ENCODE assay signal across 1 cellular context in the genomic region with DNA sequence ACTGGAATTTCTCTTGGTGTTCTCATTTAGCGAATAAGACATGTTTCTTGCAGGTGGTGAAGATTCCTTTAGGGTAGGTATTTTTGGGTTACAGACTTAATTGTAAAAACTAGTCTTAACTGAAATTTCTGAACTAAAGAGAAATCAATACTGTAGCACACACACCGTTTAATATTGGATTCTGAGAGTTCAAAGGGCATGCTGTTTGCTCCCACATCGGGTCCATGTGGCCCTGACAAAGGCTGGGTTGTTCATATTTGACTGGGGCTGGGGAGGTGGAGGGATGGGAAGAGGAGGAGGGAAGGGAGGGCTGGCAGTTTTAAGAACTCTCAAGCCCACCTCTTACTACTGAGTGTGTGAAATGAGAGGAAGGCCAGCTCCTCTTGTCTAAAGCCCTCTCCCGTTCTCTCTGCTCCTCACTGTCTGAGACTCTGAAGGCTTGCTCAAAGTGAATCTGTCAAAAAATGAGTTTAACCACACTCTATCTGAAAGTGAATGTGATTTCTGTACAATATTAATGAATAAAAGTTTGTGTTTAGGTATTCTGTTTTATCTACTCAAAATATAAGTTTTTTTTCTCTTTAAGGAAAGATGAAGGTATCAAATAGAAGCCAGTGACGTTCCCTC.
TF ChIP-seq lines count a peak whose summit lies in the region.

No MANE protein-coding gene starts in this region.

TF ChIP-seq in HepG2, 621 proteins besides CTCF, POLR2A, EP300 and RAD21:
- TF ChIP-seq ZNF510 (CRISPR knock-in tag; IDR thresholded peaks at IDR 0.05; ENCODE audit: low read depth) (0 out of 2 replicates have a peak, but pooled peaks have one; percentile 29), ZNF777 (CRISPR knock-in tag; IDR thresholded peaks at IDR 0.05) (no peak), HNRNPUL1 (IDR thresholded peaks at IDR 0.05; ENCODE audit: low read depth, low read length) (no peak), SAP130 (CRISPR knock-in tag; IDR thresholded peaks at IDR 0.05; ENCODE audit: low read depth) (0 out of 2 replicates have a peak, but pooled peaks have one; percentile 18), HNF4G (IDR thresholded peaks at IDR 0.05; ENCODE audit: borderline replicate concordance, low read depth, low read length) (peak; percentile 63), HNF4G (CRISPR knock-in tag; IDR thresholded peaks at IDR 0.05; ENCODE audit: borderline replicate concordance, low read depth) (no peak), GATAD2A (CRISPR knock-in tag; IDR thresholded peaks at IDR 0.05) (peak; percentile 35; the same call in 1 of the 2 replicates), SP1 (IDR thresholded peaks at IDR 0.05) (no peak), SP1 (CRISPR knock-in tag; IDR thresholded peaks at IDR 0.05) (no peak), ZNF678 (CRISPR knock-in tag; IDR thresholded peaks at IDR 0.05) (0 out of 2 replicates have a peak, but pooled peaks have one; percentile 36), ONECUT2 (CRISPR knock-in tag; IDR thresholded peaks at IDR 0.05) (peak; percentile 84), SOX13 (IDR thresholded peaks at IDR 0.05) (no peak), SOX13 (CRISPR knock-in tag; conservative IDR thresholded peaks at IDR 0.05 in 1 of 2, IDR thresholded peaks at IDR 0.05 in 1 of 2) (0 out of 4 replicates have a peak, but pooled peaks of 1 of the 2 experiments have one; percentile 14), NR2C2 (CRISPR knock-in tag; IDR thresholded peaks at IDR 0.05; ENCODE audit: borderline replicate concordance) (peak; percentile 59), ZNF562 (CRISPR knock-in tag; IDR thresholded peaks at IDR 0.05; ENCODE audit: borderline replicate concordance) (no peak), HNF4A (CRISPR knock-in tag; IDR thresholded peaks at IDR 0.05) (peak; percentile 63), ATF1 (CRISPR knock-in tag; IDR thresholded peaks at IDR 0.05) (0 out of 2 replicates have a peak, but pooled peaks have one; percentile 22), FOXA3 (CRISPR knock-in tag; IDR thresholded peaks at IDR 0.05) (0 out of 2 replicates have a peak, but pooled peaks have one; percentile 9), RBM22 (optimal IDR thresholded peaks at IDR 0.05; ENCODE audit: low read length) (no peak), ZNF746 (CRISPR knock-in tag; IDR thresholded peaks at IDR 0.05) (no peak), ZNF263 (CRISPR knock-in tag; IDR thresholded peaks at IDR 0.05) (no peak), NR2F6 (IDR thresholded peaks at IDR 0.05) (no peak), NR2F6 (CRISPR knock-in tag; IDR thresholded peaks at IDR 0.05) (peak; percentile 26; the same call in 1 of the 2 replicates), ZNF563 (CRISPR knock-in tag; IDR thresholded peaks at IDR 0.05) (no peak), KAT2B (IDR thresholded peaks at IDR 0.05; ENCODE audit: borderline replicate concordance, low read depth, low read length) (peak; percentile 37; the same call in 1 of the 2 replicates), ZNF607 (CRISPR knock-in tag; IDR thresholded peaks at IDR 0.05; ENCODE audit: borderline replicate concordance) (no peak), HNRNPLL (IDR thresholded peaks at IDR 0.05; ENCODE audit: low read depth, low read length, poor library complexity, severe bottlenecking) (no peak), SALL1 (CRISPR knock-in tag; IDR thresholded peaks at IDR 0.05) (peak; percentile 45)
- TF ChIP-seq, protein P1, sequence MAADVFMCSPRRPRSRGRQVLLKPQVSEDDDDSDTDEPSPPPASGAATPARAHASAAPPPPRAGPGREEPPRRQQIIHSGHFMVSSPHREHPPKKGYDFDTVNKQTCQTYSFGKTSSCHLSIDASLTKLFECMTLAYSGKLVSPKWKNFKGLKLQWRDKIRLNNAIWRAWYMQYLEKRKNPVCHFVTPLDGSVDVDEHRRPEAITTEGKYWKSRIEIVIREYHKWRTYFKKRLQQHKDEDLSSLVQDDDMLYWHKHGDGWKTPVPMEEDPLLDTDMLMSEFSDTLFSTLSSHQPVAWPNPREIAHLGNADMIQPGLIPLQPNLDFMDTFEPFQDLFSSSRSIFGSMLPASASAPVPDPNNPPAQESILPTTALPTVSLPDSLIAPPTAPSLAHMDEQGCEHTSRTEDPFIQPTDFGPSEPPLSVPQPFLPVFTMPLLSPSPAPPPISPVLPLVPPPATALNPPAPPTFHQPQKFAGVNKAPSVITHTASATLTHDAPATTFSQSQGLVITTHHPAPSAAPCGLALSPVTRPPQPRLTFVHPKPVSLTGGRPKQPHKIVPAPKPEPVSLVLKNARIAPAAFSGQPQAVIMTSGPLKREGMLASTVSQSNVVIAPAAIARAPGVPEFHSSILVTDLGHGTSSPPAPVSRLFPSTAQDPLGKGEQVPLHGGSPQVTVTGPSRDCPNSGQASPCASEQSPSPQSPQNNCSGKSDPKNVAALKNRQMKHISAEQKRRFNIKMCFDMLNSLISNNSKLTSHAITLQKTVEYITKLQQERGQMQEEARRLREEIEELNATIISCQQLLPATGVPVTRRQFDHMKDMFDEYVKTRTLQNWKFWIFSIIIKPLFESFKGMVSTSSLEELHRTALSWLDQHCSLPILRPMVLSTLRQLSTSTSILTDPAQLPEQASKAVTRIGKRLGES (CRISPR knock-in tag; IDR thresholded peaks at IDR 0.05; ENCODE audit: borderline replicate concordance), result no peak
- TF ChIP-seq, protein P2, sequence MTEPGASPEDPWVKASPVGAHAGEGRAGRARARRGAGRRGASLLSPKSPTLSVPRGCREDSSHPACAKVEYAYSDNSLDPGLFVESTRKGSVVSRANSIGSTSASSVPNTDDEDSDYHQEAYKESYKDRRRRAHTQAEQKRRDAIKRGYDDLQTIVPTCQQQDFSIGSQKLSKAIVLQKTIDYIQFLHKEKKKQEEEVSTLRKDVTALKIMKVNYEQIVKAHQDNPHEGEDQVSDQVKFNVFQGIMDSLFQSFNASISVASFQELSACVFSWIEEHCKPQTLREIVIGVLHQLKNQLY (CRISPR knock-in tag; IDR thresholded peaks at IDR 0.05), result peak; percentile 50; the same call in 1 of the 2 replicates
- TF ChIP-seq, protein P3, sequence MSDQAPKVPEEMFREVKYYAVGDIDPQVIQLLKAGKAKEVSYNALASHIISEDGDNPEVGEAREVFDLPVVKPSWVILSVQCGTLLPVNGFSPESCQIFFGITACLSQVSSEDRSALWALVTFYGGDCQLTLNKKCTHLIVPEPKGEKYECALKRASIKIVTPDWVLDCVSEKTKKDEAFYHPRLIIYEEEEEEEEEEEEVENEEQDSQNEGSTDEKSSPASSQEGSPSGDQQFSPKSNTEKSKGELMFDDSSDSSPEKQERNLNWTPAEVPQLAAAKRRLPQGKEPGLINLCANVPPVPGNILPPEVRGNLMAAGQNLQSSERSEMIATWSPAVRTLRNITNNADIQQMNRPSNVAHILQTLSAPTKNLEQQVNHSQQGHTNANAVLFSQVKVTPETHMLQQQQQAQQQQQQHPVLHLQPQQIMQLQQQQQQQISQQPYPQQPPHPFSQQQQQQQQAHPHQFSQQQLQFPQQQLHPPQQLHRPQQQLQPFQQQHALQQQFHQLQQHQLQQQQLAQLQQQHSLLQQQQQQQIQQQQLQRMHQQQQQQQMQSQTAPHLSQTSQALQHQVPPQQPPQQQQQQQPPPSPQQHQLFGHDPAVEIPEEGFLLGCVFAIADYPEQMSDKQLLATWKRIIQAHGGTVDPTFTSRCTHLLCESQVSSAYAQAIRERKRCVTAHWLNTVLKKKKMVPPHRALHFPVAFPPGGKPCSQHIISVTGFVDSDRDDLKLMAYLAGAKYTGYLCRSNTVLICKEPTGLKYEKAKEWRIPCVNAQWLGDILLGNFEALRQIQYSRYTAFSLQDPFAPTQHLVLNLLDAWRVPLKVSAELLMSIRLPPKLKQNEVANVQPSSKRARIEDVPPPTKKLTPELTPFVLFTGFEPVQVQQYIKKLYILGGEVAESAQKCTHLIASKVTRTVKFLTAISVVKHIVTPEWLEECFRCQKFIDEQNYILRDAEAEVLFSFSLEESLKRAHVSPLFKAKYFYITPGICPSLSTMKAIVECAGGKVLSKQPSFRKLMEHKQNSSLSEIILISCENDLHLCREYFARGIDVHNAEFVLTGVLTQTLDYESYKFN (CRISPR knock-in tag; conservative IDR thresholded peaks at IDR 0.05), result peak; percentile 76
- TF ChIP-seq, protein P4, sequence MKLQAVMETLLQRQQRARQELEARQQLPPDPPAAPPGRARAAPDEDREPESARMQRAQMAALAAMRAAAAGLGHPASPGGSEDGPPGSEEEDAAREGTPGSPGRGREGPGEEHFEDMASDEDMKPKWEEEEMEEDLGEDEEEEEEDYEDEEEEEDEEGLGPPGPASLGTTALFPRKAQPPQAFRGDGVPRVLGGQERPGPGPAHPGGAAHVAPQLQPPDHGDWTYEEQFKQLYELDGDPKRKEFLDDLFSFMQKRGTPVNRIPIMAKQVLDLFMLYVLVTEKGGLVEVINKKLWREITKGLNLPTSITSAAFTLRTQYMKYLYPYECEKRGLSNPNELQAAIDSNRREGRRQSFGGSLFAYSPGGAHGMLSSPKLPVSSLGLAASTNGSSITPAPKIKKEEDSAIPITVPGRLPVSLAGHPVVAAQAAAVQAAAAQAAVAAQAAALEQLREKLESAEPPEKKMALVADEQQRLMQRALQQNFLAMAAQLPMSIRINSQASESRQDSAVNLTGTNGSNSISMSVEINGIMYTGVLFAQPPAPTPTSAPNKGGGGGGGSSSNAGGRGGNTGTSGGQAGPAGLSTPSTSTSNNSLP (IDR thresholded peaks at IDR 0.05; ENCODE audit: low read depth, low read length), result 0 out of 2 replicates have a peak, but pooled peaks have one; percentile 20
- TF ChIP-seq, protein P5, sequence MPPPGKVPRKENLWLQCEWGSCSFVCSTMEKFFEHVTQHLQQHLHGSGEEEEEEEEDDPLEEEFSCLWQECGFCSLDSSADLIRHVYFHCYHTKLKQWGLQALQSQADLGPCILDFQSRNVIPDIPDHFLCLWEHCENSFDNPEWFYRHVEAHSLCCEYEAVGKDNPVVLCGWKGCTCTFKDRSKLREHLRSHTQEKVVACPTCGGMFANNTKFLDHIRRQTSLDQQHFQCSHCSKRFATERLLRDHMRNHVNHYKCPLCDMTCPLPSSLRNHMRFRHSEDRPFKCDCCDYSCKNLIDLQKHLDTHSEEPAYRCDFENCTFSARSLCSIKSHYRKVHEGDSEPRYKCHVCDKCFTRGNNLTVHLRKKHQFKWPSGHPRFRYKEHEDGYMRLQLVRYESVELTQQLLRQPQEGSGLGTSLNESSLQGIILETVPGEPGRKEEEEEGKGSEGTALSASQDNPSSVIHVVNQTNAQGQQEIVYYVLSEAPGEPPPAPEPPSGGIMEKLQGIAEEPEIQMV (CRISPR knock-in tag; IDR thresholded peaks at IDR 0.05; ENCODE audit: low read depth), result no peak
- TF ChIP-seq, protein P6, sequence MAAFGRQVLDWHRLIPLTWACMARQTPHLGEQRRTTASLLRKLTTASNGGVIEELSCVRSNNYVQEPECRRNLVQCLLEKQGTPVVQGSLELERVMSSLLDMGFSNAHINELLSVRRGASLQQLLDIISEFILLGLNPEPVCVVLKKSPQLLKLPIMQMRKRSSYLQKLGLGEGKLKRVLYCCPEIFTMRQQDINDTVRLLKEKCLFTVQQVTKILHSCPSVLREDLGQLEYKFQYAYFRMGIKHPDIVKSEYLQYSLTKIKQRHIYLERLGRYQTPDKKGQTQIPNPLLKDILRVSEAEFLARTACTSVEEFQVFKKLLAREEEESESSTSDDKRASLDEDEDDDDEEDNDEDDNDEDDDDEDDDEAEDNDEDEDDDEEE (CRISPR knock-in tag; IDR thresholded peaks at IDR 0.05), result no peak
- TF ChIP-seq, protein P7, sequence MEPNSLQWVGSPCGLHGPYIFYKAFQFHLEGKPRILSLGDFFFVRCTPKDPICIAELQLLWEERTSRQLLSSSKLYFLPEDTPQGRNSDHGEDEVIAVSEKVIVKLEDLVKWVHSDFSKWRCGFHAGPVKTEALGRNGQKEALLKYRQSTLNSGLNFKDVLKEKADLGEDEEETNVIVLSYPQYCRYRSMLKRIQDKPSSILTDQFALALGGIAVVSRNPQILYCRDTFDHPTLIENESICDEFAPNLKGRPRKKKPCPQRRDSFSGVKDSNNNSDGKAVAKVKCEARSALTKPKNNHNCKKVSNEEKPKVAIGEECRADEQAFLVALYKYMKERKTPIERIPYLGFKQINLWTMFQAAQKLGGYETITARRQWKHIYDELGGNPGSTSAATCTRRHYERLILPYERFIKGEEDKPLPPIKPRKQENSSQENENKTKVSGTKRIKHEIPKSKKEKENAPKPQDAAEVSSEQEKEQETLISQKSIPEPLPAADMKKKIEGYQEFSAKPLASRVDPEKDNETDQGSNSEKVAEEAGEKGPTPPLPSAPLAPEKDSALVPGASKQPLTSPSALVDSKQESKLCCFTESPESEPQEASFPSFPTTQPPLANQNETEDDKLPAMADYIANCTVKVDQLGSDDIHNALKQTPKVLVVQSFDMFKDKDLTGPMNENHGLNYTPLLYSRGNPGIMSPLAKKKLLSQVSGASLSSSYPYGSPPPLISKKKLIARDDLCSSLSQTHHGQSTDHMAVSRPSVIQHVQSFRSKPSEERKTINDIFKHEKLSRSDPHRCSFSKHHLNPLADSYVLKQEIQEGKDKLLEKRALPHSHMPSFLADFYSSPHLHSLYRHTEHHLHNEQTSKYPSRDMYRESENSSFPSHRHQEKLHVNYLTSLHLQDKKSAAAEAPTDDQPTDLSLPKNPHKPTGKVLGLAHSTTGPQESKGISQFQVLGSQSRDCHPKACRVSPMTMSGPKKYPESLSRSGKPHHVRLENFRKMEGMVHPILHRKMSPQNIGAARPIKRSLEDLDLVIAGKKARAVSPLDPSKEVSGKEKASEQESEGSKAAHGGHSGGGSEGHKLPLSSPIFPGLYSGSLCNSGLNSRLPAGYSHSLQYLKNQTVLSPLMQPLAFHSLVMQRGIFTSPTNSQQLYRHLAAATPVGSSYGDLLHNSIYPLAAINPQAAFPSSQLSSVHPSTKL (CRISPR knock-in tag; IDR thresholded peaks at IDR 0.05), result 0 out of 2 replicates have a peak, but pooled peaks have one; percentile 34
